Comparison of ENCODE assay signal across 26 cellular contexts in the genomic region with DNA sequence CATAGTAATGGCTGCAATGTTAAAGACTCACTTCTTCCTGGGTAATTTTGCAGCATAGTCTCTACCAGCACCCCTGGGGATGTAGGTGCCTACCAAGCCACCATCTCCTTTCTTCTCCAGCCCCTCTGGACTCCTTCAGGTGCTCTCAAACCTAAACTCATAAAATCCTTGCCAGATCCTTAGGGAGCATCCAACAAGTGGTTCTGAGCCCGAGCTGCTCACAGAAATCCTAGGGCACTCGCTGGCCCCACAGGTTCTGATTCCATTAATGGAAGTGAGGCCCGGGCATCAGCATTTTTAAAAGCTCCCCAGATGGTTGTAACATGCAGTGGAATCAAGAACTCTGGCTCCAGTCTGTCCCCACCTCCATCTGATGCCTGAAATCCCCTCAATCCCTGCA.
"Had no signal": no experiment of that assay in that cellular context is flagged by ENCODE, and none has a peak within 500 bp of the region (broad histone marks: within the 10 kb centered on the region; RNA-seq: fewer than 3 reads in every experiment).

No MANE protein-coding gene starts in this region.

- H3K27me3 ChIP-seq: neural progenitor cell, ovary, stomach, suprapubic skin had no signal

- H3K9me3 Mint-ChIP-seq: neural progenitor cell had no signal

- H3K4me1 ChIP-seq: heart right ventricle, neural progenitor cell, suprapubic skin had no signal

- H3K27ac ChIP-seq: heart right ventricle, neural progenitor cell, ovary, skin epidermis, stomach, suprapubic skin had no signal

- H3K36me3 ChIP-seq: heart right ventricle, neural progenitor cell, ovary, stomach, suprapubic skin had no signal

- H3K36me3 Mint-ChIP-seq: activated CD8-positive, alpha-beta memory T cell treated with anti-CD3 and anti-CD28 coated beads, Interleukin-2, amount 10 ng/mL, durations not matched to agents 7 days and 5 days; activated naive CD4-positive, alpha-beta T cell treated with anti-CD3 and anti-CD28 coated beads, Interleukin-2, amount 10 ng/mL, durations not matched to agents 7 days and 5 days; brain; neural progenitor cell; stimulated activated memory B cell treated with anti-CD40 and anti-IgM and Interleukin-4, amounts not matched to agents 10 μg/mL and 1 μg/mL and 100 μg/mL, for 72 hours had no signal

- H3K4me3 ChIP-seq: heart right ventricle, neural progenitor cell, ovary, skin epidermis, stomach, suprapubic skin had no signal

- DNase-seq: activated CD4-positive, alpha-beta T cell treated with anti-CD3 and anti-CD28 coated beads, Interleukin-2, amount 10 ng/mL, durations not matched to agents 24 days and 14 days; activated CD8-positive, alpha-beta memory T cell treated with anti-CD3 and anti-CD28 coated beads, Interleukin-2, amount 10 ng/mL, durations not matched to agents 7 days and 5 days; activated CD8-positive, alpha-beta T cell treated with anti-CD3 and anti-CD28 coated beads for 36 hours; activated effector memory CD4-positive, alpha-beta T cell treated with anti-CD3 and anti-CD28 coated beads, Interleukin-2, amount 50 U/mL, for 16 hours; activated naive CD4-positive, alpha-beta T cell treated with anti-CD3 and anti-CD28 coated beads, Interleukin-2, amount 10 ng/mL, durations not matched to agents 7 days and 5 days; activated T-cell treated with anti-CD3 and anti-CD28 coated beads for 4 hours; amygdala; caudate nucleus; dermis blood vessel endothelial cell; effector CD8-positive, alpha-beta T cell; erythroblast; heart right ventricle; islet precursor cell; left cardiac atrium; naive thymus-derived CD8-positive, alpha-beta T cell; ovary; right cardiac atrium; stimulated activated CD4-positive, alpha-beta T cell treated with anti-CD3 and anti-CD28 coated beads, Interleukin-15, amount 100 ng/mL, for 24 hours; stomach had no signal

- H3K9me3 ChIP-seq: heart right ventricle, ovary, stomach had no signal

- H2AFZ ChIP-seq: neural progenitor cell had no signal

- ATAC-seq: activated CD4-positive, CD25-positive, alpha-beta regulatory T cell treated with anti-CD3 and anti-CD28 coated beads, Interleukin-2, amount 50 U/mL, for 24 hours; activated CD8-positive, alpha-beta memory T cell treated with anti-CD3 and anti-CD28 coated beads, Interleukin-2, amount 10 ng/mL, durations not matched to agents 7 days and 5 days; heart right ventricle; naive thymus-derived CD8-positive, alpha-beta T cell; right cardiac atrium; stimulated activated memory B cell treated with anti-CD40 and anti-IgM and Interleukin-4, amounts not matched to agents 10 μg/mL and 1 μg/mL and 100 μg/mL, for 72 hours had no signal

- H3K9ac ChIP-seq: neural progenitor cell had no signal

- H3K27me3 Mint-ChIP-seq: activated CD4-positive, alpha-beta T cell treated with anti-CD3 and anti-CD28 coated beads, Interleukin-2, amount 10 ng/mL, durations not matched to agents 24 days and 14 days; activated CD8-positive, alpha-beta memory T cell treated with anti-CD3 and anti-CD28 coated beads, Interleukin-2, amount 10 ng/mL, durations not matched to agents 7 days and 5 days; activated CD8-positive, alpha-beta T cell treated with anti-CD3 and anti-CD28 coated beads for 36 hours; stimulated activated memory B cell treated with anti-CD40 and anti-IgM and Interleukin-4, amounts not matched to agents 10 μg/mL and 1 μg/mL and 100 μg/mL, for 72 hours had no signal

- H3K4me2 ChIP-seq: neural progenitor cell had no signal

- H3K4me3 Mint-ChIP-seq: activated CD4-positive, alpha-beta T cell treated with anti-CD3 and anti-CD28 coated beads, Interleukin-2, amount 10 ng/mL, durations not matched to agents 24 days and 14 days; activated CD8-positive, alpha-beta memory T cell treated with anti-CD3 and anti-CD28 coated beads, Interleukin-2, amount 10 ng/mL, durations not matched to agents 7 days and 5 days; activated CD8-positive, alpha-beta T cell treated with anti-CD3 and anti-CD28 coated beads for 36 hours; activated naive CD4-positive, alpha-beta T cell treated with anti-CD3 and anti-CD28 coated beads, Interleukin-2, amount 10 ng/mL, durations not matched to agents 7 days and 5 days; brain; memory B cell; naive thymus-derived CD8-positive, alpha-beta T cell; neural progenitor cell; stimulated activated memory B cell treated with anti-CD40 and anti-IgM and Interleukin-4, amounts not matched to agents 10 μg/mL and 1 μg/mL and 100 μg/mL, for 72 hours had no signal

- H3K4me1 Mint-ChIP-seq: activated CD4-positive, alpha-beta T cell treated with anti-CD3 and anti-CD28 coated beads, Interleukin-2, amount 10 ng/mL, durations not matched to agents 24 days and 14 days; activated CD8-positive, alpha-beta memory T cell treated with anti-CD3 and anti-CD28 coated beads, Interleukin-2, amount 10 ng/mL, durations not matched to agents 7 days and 5 days; activated naive CD4-positive, alpha-beta T cell treated with anti-CD3 and anti-CD28 coated beads, Interleukin-2, amount 10 ng/mL, durations not matched to agents 7 days and 5 days; memory B cell; stimulated activated memory B cell treated with anti-CD40 and anti-IgM and Interleukin-4, amounts not matched to agents 10 μg/mL and 1 μg/mL and 100 μg/mL, for 72 hours had no signal

- H3K27ac Mint-ChIP-seq: activated CD4-positive, alpha-beta T cell treated with anti-CD3 and anti-CD28 coated beads, Interleukin-2, amount 10 ng/mL, durations not matched to agents 24 days and 14 days; activated CD8-positive, alpha-beta memory T cell treated with anti-CD3 and anti-CD28 coated beads, Interleukin-2, amount 10 ng/mL, durations not matched to agents 7 days and 5 days; activated CD8-positive, alpha-beta T cell treated with anti-CD3 and anti-CD28 coated beads for 36 hours; activated naive CD4-positive, alpha-beta T cell treated with anti-CD3 and anti-CD28 coated beads, Interleukin-2, amount 10 ng/mL, durations not matched to agents 7 days and 5 days; brain; memory B cell; naive thymus-derived CD8-positive, alpha-beta T cell; neural progenitor cell; stimulated activated memory B cell treated with anti-CD40 and anti-IgM and Interleukin-4, amounts not matched to agents 10 μg/mL and 1 μg/mL and 100 μg/mL, for 72 hours had no signal
